ENCODE assay signal across 18 cellular contexts in genomic region chr7:41492603-41493002, GRCh38.
"Had no signal": no experiment of that assay in that cellular context is flagged by ENCODE, and none has a peak within 500 bp of the region (broad histone marks: within the 10 kb centered on the region; RNA-seq: fewer than 3 reads in every experiment).

No MANE protein-coding gene starts in this region.

- H3K9ac ChIP-seq: SK-N-SH had no signal

- H3K4me3 ChIP-seq: SJSA1 had no signal

- DNase-seq: KBM-7, MV-4-11, NCI-H1092, NCI-H1105 treated with DMSO at 0.1 percent for 48 hours, NCI-H1417 treated with DMSO at 0.1 percent for 48 hours, NCI-H146, NCI-H1694 treated with DMSO at 0.1 percent for 48 hours, NCI-H1930, NCI-H2081, NCI-H2107, NCI-H2227 treated with DMSO at 0.1 percent for 48 hours, NCI-H524 treated with DMSO at 0.1 percent for 48 hours, NCI-H774, Right ventricle myocardium superior, RPMI8226, SIG-M5, SK-N-SH had no signal

- H3K9me3 ChIP-seq: SJSA1, SK-N-SH had no signal

- H3K27ac ChIP-seq: SJSA1 had no signal

- H3K36me3 ChIP-seq: SJSA1 had no signal

- H3K27me3 ChIP-seq: SJSA1 had no signal

- H3K4me2 ChIP-seq: SK-N-SH had no signal
